In genomic region chr5:126525630-126526245, GRCh38 we compare ENCODE assay signal across 12 cellular contexts.
DNase-seq lines count a peak whose midpoint lies in the region; ATAC-seq and TF ChIP-seq lines count a peak whose summit lies in the region.
"Had no signal": no experiment of that assay in that cellular context is flagged by ENCODE, and none has a peak within 500 bp of the region (broad histone marks: within the 10 kb centered on the region; RNA-seq: fewer than 3 reads in every experiment).

No MANE protein-coding gene starts in this region.

- H3K4me3 Mint-ChIP-seq in CD8-positive, alpha-beta memory T cell: no peak overlapping the region
- H3K4me3 Mint-ChIP-seq: stimulated activated naive B cell treated with anti-CD40 and anti-IgM and Interleukin-4, amounts not matched to agents 10 μg/mL and 1 μg/mL and 100 μg/mL, for 72 hours had no signal

- TF ChIP-seq POLR2A in heart left ventricle (IDR thresholded peaks at IDR 0.05): peak in 1 of 2 donors; percentile 49

- intact Hi-C loops in heart left ventricle (cut with DNase I): loop anchor here in 1 of 10 donors (10.0 kb wide), 1 partner anchor 1781 kb away; the partner anchor contains the start of gene ZNF608

- 28 to 47% (median 38%) methylated on average over 5 of the region's 5 CpGs for WGBS in heart left ventricle, 4 donors

- H3K36me3 Mint-ChIP-seq in CD8-positive, alpha-beta memory T cell: no peaks in the 10 kb centered on the region
- H3K36me3 Mint-ChIP-seq: stimulated activated naive B cell treated with anti-CD40 and anti-IgM and Interleukin-4, amounts not matched to agents 10 μg/mL and 1 μg/mL and 100 μg/mL, for 72 hours had no signal

- H3K4me3 ChIP-seq in heart left ventricle: no peak overlapping the region
- H3K4me3 ChIP-seq in CD8-positive, alpha-beta memory T cell (ENCODE audit: low read length): no peak overlapping the region

- peaks cover 8 to 28% of the 10 kb centered on the region in 2 donors for H3K27me3 Mint-ChIP-seq in CD8-positive, alpha-beta memory T cell

- H3K9me3 ChIP-seq in heart left ventricle: peaks cover 0 to 11% (median 0%) of the 10 kb centered on the region in 12 donors
- no peaks in the 10 kb centered on the region for H3K9me3 ChIP-seq in CD8-positive, alpha-beta memory T cell (ENCODE audit: low read length)

- peaks cover 0 to 23% (median 7%) of the 10 kb centered on the region in 12 donors for H3K4me1 ChIP-seq in heart left ventricle
- no peaks in the 10 kb centered on the region for H3K4me1 ChIP-seq in CD8-positive, alpha-beta memory T cell (ENCODE audit: insufficient read depth, low read length)

- no peaks in the 10 kb centered on the region for H3K36me3 ChIP-seq in heart left ventricle
- H3K36me3 ChIP-seq in CD8-positive, alpha-beta memory T cell (ENCODE audit: insufficient read depth, low read length): no peaks in the 10 kb centered on the region

- DNase-seq in EL (peak; percentile 63), heart left ventricle (peak; percentile 71 to 88 (median 77)), omental fat pad (ENCODE audit: low spot score) (no peak), NCI-H1930 (lab: John Stamatoyannopoulos, UW) (no peak), germinal center (ENCODE audit: low spot score) (no peak)
- DNase-seq in CD8-positive, alpha-beta memory T cell: no peak
- DNase-seq: AML-193; HCEC 1CT; NCI-H446 treated with DMSO at 0.1 percent for 48 hours; stimulated activated naive B cell treated with anti-CD40 and anti-IgM and Interleukin-4, amounts not matched to agents 10 μg/mL and 1 μg/mL and 100 μg/mL, for 72 hours had no signal

- H3K9me3 Mint-ChIP-seq in CD8-positive, alpha-beta memory T cell: peaks cover 0 to 4% (median 0%) of the 10 kb centered on the region in 5 donors
- H3K9me3 Mint-ChIP-seq: stimulated activated naive B cell treated with anti-CD40 and anti-IgM and Interleukin-4, amounts not matched to agents 10 μg/mL and 1 μg/mL and 100 μg/mL, for 72 hours had no signal

- no peaks in the 10 kb centered on the region for H3K27me3 ChIP-seq in heart left ventricle
- H3K27me3 ChIP-seq in CD8-positive, alpha-beta memory T cell (ENCODE audit: insufficient read depth, low read length, poor library complexity, severe bottlenecking): no peaks in the 10 kb centered on the region

- H3K27ac ChIP-seq in angular gyrus (ENCODE audit: low read depth, low read length) (peak overlapping the region; percentile 22), heart left ventricle (peak overlapping the region; percentile 46 to 79 (median 72))
- no peak overlapping the region for H3K27ac ChIP-seq in CD8-positive, alpha-beta memory T cell (ENCODE audit: low read depth, low read length)

- no peak overlapping the region for H3K27ac Mint-ChIP-seq in CD8-positive, alpha-beta memory T cell
- H3K27ac Mint-ChIP-seq: stimulated activated naive B cell treated with anti-CD40 and anti-IgM and Interleukin-4, amounts not matched to agents 10 μg/mL and 1 μg/mL and 100 μg/mL, for 72 hours had no signal

- TF ChIP-seq CTCF in heart left ventricle (IDR thresholded peaks at IDR 0.05): no peak
- TF ChIP-seq CTCF in omental fat pad (IDR thresholded peaks at IDR 0.05): no peak

- ATAC-seq in heart left ventricle (peak; percentile 67 to 93 (median 86)), omental fat pad (ENCODE audit: low FRiP score) (peak; percentile 54), GM21447 (IDR thresholded peaks at IDR 0.05; ENCODE audit: unreplicated experiment) (no peak)
- ATAC-seq: stimulated activated naive B cell treated with anti-CD40 and anti-IgM and Interleukin-4, amounts not matched to agents 10 μg/mL and 1 μg/mL and 100 μg/mL, for 72 hours had no signal

- CTCF ChIA-PET in CD8-positive, alpha-beta memory T cell (lab: Charles Lee): no interaction called here

- POLR2A ChIA-PET in CD8-positive, alpha-beta memory T cell (lab: Charles Lee): no interaction called here

- H3K4me1 Mint-ChIP-seq in CD8-positive, alpha-beta memory T cell: no peaks in the 10 kb centered on the region
- H3K4me1 Mint-ChIP-seq: stimulated activated naive B cell treated with anti-CD40 and anti-IgM and Interleukin-4, amounts not matched to agents 10 μg/mL and 1 μg/mL and 100 μg/mL, for 72 hours had no signal

Comparison
In these comparisons a context has a peak if more than half of its experiments do, and no peak if none do; other contexts are left out.
1. DNase-seq: peak in EL (single experiment) and heart left ventricle (5 of 5); none in omental fat pad (single experiment), CD8-positive, alpha-beta memory T cell (0 of 5), NCI-H1930 (0 of 2) and germinal center (single experiment).